15 cellular contexts compared by ENCODE assay signal in genomic region chr13:110519046-110519445, GRCh38. TPM values are rescaled to one million over a fixed set of nuclear protein-coding genes. Genes with fewer than 3 reads are reported as not detected.
DNase-seq lines count a peak whose midpoint lies in the region; TF ChIP-seq lines count a peak whose summit lies in the region.
"Had no signal": no experiment of that assay in that cellular context is flagged by ENCODE, and none has a peak within 500 bp of the region (broad histone marks: within the 10 kb centered on the region; RNA-seq: fewer than 3 reads in every experiment).

No MANE protein-coding gene starts in this region.

- peak overlapping the region; percentile 30 for H2BK15ac ChIP-seq in neuronal stem cell (ENCODE audit: low read length)

- H3K36me3 ChIP-seq in Caco-2 (ENCODE audit: control insufficient read depth, insufficient read depth, low read length) (peaks cover 8% of the 10 kb centered on the region), neuronal stem cell (replicated peaks in 1 of 2; ENCODE audit: control insufficient read depth in 2 of 2, insufficient read depth in 2 of 2, low read length in 2 of 2) (peaks cover 1 to 6% of the 10 kb centered on the region in 2 donors)
- H3K36me3 ChIP-seq: BE2C, HAP-1 had no signal

- H3K18ac ChIP-seq in neuronal stem cell (ENCODE audit: low read length), result peak overlapping the region; percentile 22

- H3K9me3 ChIP-seq in Caco-2 (no peaks in the 10 kb centered on the region), neuronal stem cell (replicated peaks in 1 of 2; ENCODE audit: control insufficient read depth in 2 of 2, insufficient read depth in 1 of 2, low read depth in 1 of 2, low read length in 2 of 2) (peaks cover 0 to 12% of the 10 kb centered on the region in 2 donors)
- H3K9me3 ChIP-seq: BE2C, HAP-1 had no signal

- H3K27me3 ChIP-seq in Caco-2 (replicated peaks; ENCODE audit: control insufficient read depth, insufficient read depth, low read length) (no peaks in the 10 kb centered on the region), neuronal stem cell (ENCODE audit: control insufficient read depth in 3 of 3, insufficient read depth in 3 of 3, low read depth in 1 of 3, low read length in 3 of 3) (no peaks in the 10 kb centered on the region)

- H3K27ac Mint-ChIP-seq in Caco-2 (ENCODE audit: unreplicated experiment) (peak overlapping the region; percentile 38), glutamatergic neuron (ENCODE audit: unreplicated experiment) (no peak overlapping the region)
- H3K27ac Mint-ChIP-seq: CD4-positive, alpha-beta T cell had no signal

- CTCF ChIA-PET in Caco-2 (lab: Charles Lee), result interaction anchor here (1.5 to 1.6 kb wide), 2 partner anchors 8 to 63 kb away, joined by 6 to 8 read pairs; no protein-coding TSS in a partner anchor

- peak overlapping the region; percentile 44 for H3K23ac ChIP-seq in neuronal stem cell (ENCODE audit: low read depth, low read length, poor library complexity)

- intact Hi-C loops in Caco-2 (cut with micrococcal nuclease; ENCODE audit: unreplicated experiment), result no loop called here

- no peak overlapping the region for H3K4ac ChIP-seq in neuronal stem cell (ENCODE audit: low read length)

- no peak overlapping the region for H2AFZ ChIP-seq in neuronal stem cell (ENCODE audit: low read length)

- H2BK120ac ChIP-seq in neuronal stem cell (ENCODE audit: low read depth, low read length), result no peak overlapping the region

- H3K14ac ChIP-seq in neuronal stem cell (ENCODE audit: low read length), result peak overlapping the region; percentile 12

- H3K27me3 Mint-ChIP-seq in Caco-2 (ENCODE audit: insufficient read depth, unreplicated experiment), result no peaks in the 10 kb centered on the region
- H3K27me3 Mint-ChIP-seq in glutamatergic neuron (ENCODE audit: unreplicated experiment), result peaks cover 9% of the 10 kb centered on the region
- H3K27me3 Mint-ChIP-seq: CD4-positive, alpha-beta T cell had no signal

- no TSS peak for BruUV-seq in Caco-2 (replicated peaks; lab: Mats Ljungman, UMichigan)

- H2AK5ac ChIP-seq in neuronal stem cell (ENCODE audit: low read depth, low read length), result peak overlapping the region; percentile 10

- no peak overlapping the region for H3K9ac ChIP-seq in neuronal stem cell (ENCODE audit: low read depth, low read length, poor library complexity)

- H3K27ac ChIP-seq in neuronal stem cell (replicated peaks; ENCODE audit: low read length), result no peak overlapping the region

- H3K9me3 Mint-ChIP-seq in Caco-2 (ENCODE audit: unreplicated experiment), result no peaks in the 10 kb centered on the region
- peaks cover 9% of the 10 kb centered on the region for H3K9me3 Mint-ChIP-seq in glutamatergic neuron (ENCODE audit: unreplicated experiment)
- H3K9me3 Mint-ChIP-seq: CD4-positive, alpha-beta T cell had no signal

- H3K4me3 ChIP-seq in Caco-2 (ENCODE audit: low read depth, low read length) (no peak overlapping the region), neuronal stem cell (ENCODE audit: low read length in 2 of 2) (no peak overlapping the region)
- H3K4me3 ChIP-seq: HAP-1 had no signal

- H4K91ac ChIP-seq in neuronal stem cell (ENCODE audit: low read depth, low read length, poor library complexity), result no peak overlapping the region

- H3K79me1 ChIP-seq in neuronal stem cell (ENCODE audit: low read depth, low read length), result no peaks in the 10 kb centered on the region

- H2BK5ac ChIP-seq in neuronal stem cell (ENCODE audit: low read length), result no peak overlapping the region

- H3K4me2 ChIP-seq in neuronal stem cell (ENCODE audit: insufficient read depth, low read length, poor library complexity, severe bottlenecking), result no peak overlapping the region

- no peak overlapping the region for H4K8ac ChIP-seq in neuronal stem cell (ENCODE audit: low read depth, low read length)

- H2BK12ac ChIP-seq in neuronal stem cell (ENCODE audit: low read length), result no peak overlapping the region

- DNase-seq in Caco-2 (no peak), glutamatergic neuron (peak; percentile 44), neuronal stem cell (ENCODE audit: low spot score) (no peak), HPDE6-E6E7 (ENCODE audit: extremely low spot score) (no peak), islet precursor cell (no peak), OCI-M1 (lab: John Stamatoyannopoulos, UW) (no peak), NCI-H1105 treated with DMSO at 0.1 percent for 48 hours (lab: John Stamatoyannopoulos, UW) (no peak)
- DNase-seq: BE2C; CD4-positive, alpha-beta T cell; DMS153; DMS79 treated with DMSO at 0.1 percent for 48 hours; EL; GDM1; GOT3 had no signal

- no CpG with 5 or more reads among the region's 16 CpGs for WGBS in neuronal stem cell (ENCODE audit: extremely low coverage in 2 of 2, insufficient read length in 2 of 2, insufficient replicate concordance in 1 of 2), 2 donors

- POLR2A ChIA-PET in Caco-2 (lab: Charles Lee), result interaction anchor here (0.6 to 1.1 kb wide), 2 partner anchors 43 to 129 kb away, joined by 3 to 5 read pairs; partner anchors contain the start of gene RAB20

- H3K4me1 ChIP-seq in Caco-2 (peaks cover 17% of the 10 kb centered on the region), neuronal stem cell (ENCODE audit: control insufficient read depth in 2 of 2, insufficient read depth in 1 of 2, low read depth in 1 of 2, low read length in 2 of 2) (peaks cover 3 to 5% of the 10 kb centered on the region in 2 donors)
- H3K4me1 ChIP-seq: BE2C, HAP-1 had no signal

- H3K4me3 Mint-ChIP-seq in Caco-2 (ENCODE audit: unreplicated experiment), result no peak overlapping the region
- peak overlapping the region; percentile 25 for H3K4me3 Mint-ChIP-seq in glutamatergic neuron (ENCODE audit: unreplicated experiment)
- H3K4me3 Mint-ChIP-seq: CD4-positive, alpha-beta T cell had no signal

- H3K4me1 Mint-ChIP-seq in Caco-2 (ENCODE audit: low read depth, unreplicated experiment), result peaks cover 8% of the 10 kb centered on the region
- H3K4me1 Mint-ChIP-seq in glutamatergic neuron (ENCODE audit: low read depth, unreplicated experiment), result peaks cover 8% of the 10 kb centered on the region

- TF ChIP-seq CTCF in Caco-2 (IDR thresholded peaks at IDR 0.05; ENCODE audit: insufficient read depth in 1 of 2, low read depth in 1 of 2, low read length in 1 of 2, severe bottlenecking in 1 of 2, unreplicated experiment in 1 of 2) (no peak), glutamatergic neuron (IDR thresholded peaks at IDR 0.05; ENCODE audit: partially characterized antibody, unreplicated experiment) (no peak)

- peaks cover 29% of the 10 kb centered on the region for H3K36me3 Mint-ChIP-seq in Caco-2 (ENCODE audit: insufficient read depth, unreplicated experiment)
- no peaks in the 10 kb centered on the region for H3K36me3 Mint-ChIP-seq in glutamatergic neuron (ENCODE audit: unreplicated experiment)

RNA-seq across cellular contexts. Expression of gene RAB20, which starts 42.5 kb away (rescaled TPM):
- total RNA-seq in Caco-2 (2022) (37.9 and 40.1 TPM in 2 replicates), glutamatergic neuron (ENCODE audit: unreplicated experiment) (1.7 TPM)
- 0.56 TPM for polyA plus RNA-seq in neuronal stem cell (2013, experiment 1 of 2)
- 0.76 TPM for polyA plus RNA-seq in neuronal stem cell (2013, experiment 2 of 2)

Comparison
In these comparisons a context has a peak if more than half of its experiments do, and no peak if none do; other contexts are left out.
1. RNA of gene RAB20, which starts 42.5 kb away (total RNA-seq): 37.9 to 40.1 TPM in Caco-2; 1.7 TPM in glutamatergic neuron (single experiment); every median in the first group is over 10 times any median in the second.